2 cellular contexts compared by ENCODE assay signal in the genomic region with DNA sequence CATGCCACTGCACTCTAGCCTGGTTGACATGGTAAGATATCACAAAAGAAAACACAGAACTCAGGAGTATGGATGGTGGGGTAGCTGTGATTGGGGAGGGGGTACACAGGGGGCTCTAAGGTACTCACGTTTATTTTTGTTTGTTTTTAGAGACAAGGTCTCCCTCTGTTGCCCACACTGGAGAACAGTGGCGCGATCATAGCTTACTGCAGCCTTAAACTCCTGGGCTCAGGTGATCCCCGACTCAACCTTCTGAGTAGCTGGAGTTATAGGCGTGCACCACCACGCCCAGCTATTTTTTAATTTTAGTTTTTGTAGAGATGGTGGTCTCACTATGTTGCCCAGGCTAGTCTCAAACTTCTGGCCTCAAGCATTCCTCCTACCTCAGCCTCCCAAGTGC.
TF ChIP-seq lines count a peak whose summit lies in the region.

No MANE protein-coding gene starts in this region.

TF ChIP-seq in GM23338, 12 proteins besides CTCF, POLR2A, EP300 and RAD21:
- TF ChIP-seq ETS1 (IDR thresholded peaks at IDR 0.05) (no peak), ZNF114 (CRISPR knock-in tag; IDR thresholded peaks at IDR 0.05) (no peak), EZH2phosphoT487 (IDR thresholded peaks at IDR 0.05; ENCODE audit: unreplicated experiment) (no peak), POLR2AphosphoS5 (IDR thresholded peaks at IDR 0.05; ENCODE audit: low read depth) (no peak), ZNF462 (CRISPR knock-in tag; IDR thresholded peaks at IDR 0.05) (no peak), JUNB (IDR thresholded peaks at IDR 0.05; ENCODE audit: unreplicated experiment) (no peak), STAT1 (IDR thresholded peaks at IDR 0.05; ENCODE audit: unreplicated experiment) (no peak), ZNF331 (CRISPR knock-in tag; IDR thresholded peaks at IDR 0.05; ENCODE audit: low read depth) (no peak)
- TF ChIP-seq, protein P1, sequence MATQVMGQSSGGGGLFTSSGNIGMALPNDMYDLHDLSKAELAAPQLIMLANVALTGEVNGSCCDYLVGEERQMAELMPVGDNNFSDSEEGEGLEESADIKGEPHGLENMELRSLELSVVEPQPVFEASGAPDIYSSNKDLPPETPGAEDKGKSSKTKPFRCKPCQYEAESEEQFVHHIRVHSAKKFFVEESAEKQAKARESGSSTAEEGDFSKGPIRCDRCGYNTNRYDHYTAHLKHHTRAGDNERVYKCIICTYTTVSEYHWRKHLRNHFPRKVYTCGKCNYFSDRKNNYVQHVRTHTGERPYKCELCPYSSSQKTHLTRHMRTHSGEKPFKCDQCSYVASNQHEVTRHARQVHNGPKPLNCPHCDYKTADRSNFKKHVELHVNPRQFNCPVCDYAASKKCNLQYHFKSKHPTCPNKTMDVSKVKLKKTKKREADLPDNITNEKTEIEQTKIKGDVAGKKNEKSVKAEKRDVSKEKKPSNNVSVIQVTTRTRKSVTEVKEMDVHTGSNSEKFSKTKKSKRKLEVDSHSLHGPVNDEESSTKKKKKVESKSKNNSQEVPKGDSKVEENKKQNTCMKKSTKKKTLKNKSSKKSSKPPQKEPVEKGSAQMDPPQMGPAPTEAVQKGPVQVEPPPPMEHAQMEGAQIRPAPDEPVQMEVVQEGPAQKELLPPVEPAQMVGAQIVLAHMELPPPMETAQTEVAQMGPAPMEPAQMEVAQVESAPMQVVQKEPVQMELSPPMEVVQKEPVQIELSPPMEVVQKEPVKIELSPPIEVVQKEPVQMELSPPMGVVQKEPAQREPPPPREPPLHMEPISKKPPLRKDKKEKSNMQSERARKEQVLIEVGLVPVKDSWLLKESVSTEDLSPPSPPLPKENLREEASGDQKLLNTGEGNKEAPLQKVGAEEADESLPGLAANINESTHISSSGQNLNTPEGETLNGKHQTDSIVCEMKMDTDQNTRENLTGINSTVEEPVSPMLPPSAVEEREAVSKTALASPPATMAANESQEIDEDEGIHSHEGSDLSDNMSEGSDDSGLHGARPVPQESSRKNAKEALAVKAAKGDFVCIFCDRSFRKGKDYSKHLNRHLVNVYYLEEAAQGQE (IDR thresholded peaks at IDR 0.05; ENCODE audit: unreplicated experiment): no peak
TF ChIP-seq in GM23338: peak in this region for 0.

TF ChIP-seq in SK-N-SH, 30 proteins besides CTCF, POLR2A, EP300 and RAD21:
- TF ChIP-seq MXI1 (IDR thresholded peaks at IDR 0.05; ENCODE audit: low read depth, low read length) (no peak), RFX5 (IDR thresholded peaks at IDR 0.05; ENCODE audit: low read length) (no peak), YY1 (IDR thresholded peaks at IDR 0.05; ENCODE audit: low read depth) (no peak), EZH2phosphoT487 (IDR thresholded peaks at IDR 0.05; ENCODE audit: borderline replicate concordance, low read depth) (no peak)
